Comparison of ENCODE assay signal across 20 cellular contexts in the genomic region with DNA sequence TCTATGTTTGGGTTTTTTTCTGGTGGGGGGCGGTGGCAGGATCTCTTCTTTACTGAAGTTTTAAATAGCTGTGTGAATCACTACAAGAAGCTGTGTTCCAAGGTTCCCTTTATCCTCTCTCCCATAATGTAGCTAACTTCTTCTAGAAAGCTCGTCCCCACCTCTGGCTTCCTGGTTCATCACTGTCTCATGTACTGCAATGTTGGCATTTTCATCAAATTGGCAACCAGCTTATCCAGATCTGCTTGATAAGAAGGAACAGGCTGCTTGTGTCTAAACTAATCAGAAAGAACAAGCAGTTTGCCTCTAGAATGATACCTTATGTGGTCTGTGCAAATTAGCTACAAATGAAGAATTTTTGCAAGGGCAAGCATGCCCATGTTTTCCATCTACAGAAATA.
"Had no signal": no experiment of that assay in that cellular context is flagged by ENCODE, and none has a peak within 500 bp of the region (broad histone marks: within the 10 kb centered on the region; RNA-seq: fewer than 3 reads in every experiment).

No MANE protein-coding gene starts in this region.

- DNase-seq: KBM-7, MG63, NCI-H1092, NCI-H1105 treated with DMSO at 0.1 percent for 48 hours, NCI-H1417 treated with DMSO at 0.1 percent for 48 hours, NCI-H146, NCI-H187 treated with DMSO at 0.1 percent for 48 hours, NCI-H2029 treated with DMSO at 0.1 percent for 48 hours, NCI-H226, NCI-H446, NCI-H510A, NCI-H524 treated with DMSO at 0.1 percent for 48 hours, NCI-H69, NCI-H774, SHP77, SK-N-SH, SW 1271, T-cell had no signal

- ATAC-seq: Panc1, T-cell had no signal

- H3K9ac ChIP-seq: SK-N-SH had no signal

- H3K4me2 ChIP-seq: SK-N-SH had no signal

- H3K4me3 ChIP-seq: MG63 had no signal

- H3K27ac ChIP-seq: RWPE1 had no signal

- H3K36me3 ChIP-seq: MG63 had no signal

- H3K9me2 ChIP-seq: SK-N-SH had no signal

- H3K27me3 ChIP-seq: MG63 had no signal

- H3K9me3 ChIP-seq: MG63, SK-N-SH had no signal
